Comparison of ENCODE assay signal across 24 cellular contexts in the genomic region with DNA sequence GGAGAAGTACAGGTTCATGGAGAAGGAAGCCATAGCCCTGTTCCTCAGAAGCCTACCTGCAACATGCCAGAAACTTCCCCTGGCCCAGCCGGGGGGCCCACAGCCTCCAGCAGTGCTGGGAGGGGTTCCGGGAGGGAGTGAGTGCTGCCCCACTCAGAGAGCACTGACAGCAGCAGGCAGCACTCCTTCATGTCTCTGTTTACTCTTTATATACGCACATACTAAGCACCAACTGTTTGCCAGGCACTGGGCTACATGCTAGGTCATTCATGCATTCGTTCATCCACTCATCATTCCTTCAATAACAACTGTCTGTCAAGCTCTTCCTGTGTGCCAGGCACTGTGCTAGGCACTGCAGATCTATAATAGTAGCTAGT.
DNase-seq lines count a peak whose midpoint lies in the region; ATAC-seq and TF ChIP-seq lines count a peak whose summit lies in the region.
"Had no signal": no experiment of that assay in that cellular context is flagged by ENCODE, and none has a peak within 500 bp of the region (broad histone marks: within the 10 kb centered on the region; RNA-seq: fewer than 3 reads in every experiment).

No MANE protein-coding gene starts in this region.

- H3K27me3 ChIP-seq in hepatocyte (no peaks in the 10 kb centered on the region), thyroid gland (no peaks in the 10 kb centered on the region)
- H3K27me3 ChIP-seq: BLaER1 treated with 17β-estradiol and CSF1 and Interleukin-3, amounts not matched to agents 10 nM and 100 nM; SJCRH30 had no signal

- H3K79me2 ChIP-seq in hepatocyte, result no peaks in the 10 kb centered on the region

- H3K27ac Mint-ChIP-seq in natural killer cell treated with Interleukin-12 subunit alpha and Interleukin-12 subunit beta and Interleukin-15 and Interleukin-18, amount 100 ng/mL, for 72 hours, result no peak overlapping the region
- H3K27ac Mint-ChIP-seq in natural killer cell (no peak overlapping the region), nephron (peak overlapping the region; percentile 82 to 95 (median 87))
- H3K27ac Mint-ChIP-seq: CD4-positive, alpha-beta T cell had no signal

- peak; percentile 51 for DNase-seq in natural killer cell treated with Interleukin-12 subunit alpha and Interleukin-12 subunit beta and Interleukin-15 and Interleukin-18, amount 100 ng/mL, for 72 hours (ENCODE audit: low spot score)
- DNase-seq in natural killer cell (no peak), hepatocyte (ENCODE audit: low spot score) (no peak), thyroid gland (no peak), HT-29 (ENCODE audit: low spot score) (no peak)
- DNase-seq in stimulated activated CD4-positive, alpha-beta T cell treated with anti-CD3 and anti-CD28 coated beads, Interleukin-12 subunit alpha, Interleukin-12 subunit beta, amount 100 ng/mL, for 4 hours, result no peak
- DNase-seq: AML-193; CD4-positive, alpha-beta T cell; COR-L47; GF-D8; KBM-7; MV-4-11; NCI-H1105; NCI-H1436 treated with DMSO at 0.1 percent for 48 hours; NCI-H1930; NCI-H446 treated with DMSO at 0.1 percent for 48 hours; NCI-H526; PC-9; SJCRH30 had no signal

- no peaks in the 10 kb centered on the region for H3K4me1 Mint-ChIP-seq in natural killer cell treated with Interleukin-12 subunit alpha and Interleukin-12 subunit beta and Interleukin-15 and Interleukin-18, amount 100 ng/mL, for 72 hours (ENCODE audit: low read depth in 2 of 2)
- H3K4me1 Mint-ChIP-seq in natural killer cell (no peaks in the 10 kb centered on the region), nephron (peaks cover 42% of the 10 kb centered on the region)

- no peaks in the 10 kb centered on the region for H3K9me2 ChIP-seq in hepatocyte (replicated peaks; ENCODE audit: insufficient read depth)

- H3K9me3 Mint-ChIP-seq in natural killer cell treated with Interleukin-12 subunit alpha and Interleukin-12 subunit beta and Interleukin-15 and Interleukin-18, amount 100 ng/mL, for 72 hours, result no peaks in the 10 kb centered on the region
- no peaks in the 10 kb centered on the region for H3K9me3 Mint-ChIP-seq in natural killer cell
- H3K9me3 Mint-ChIP-seq in nephron, result no peaks in the 10 kb centered on the region
- H3K9me3 Mint-ChIP-seq: CD4-positive, alpha-beta T cell had no signal

- no peaks in the 10 kb centered on the region for H4K20me1 ChIP-seq in hepatocyte (ENCODE audit: insufficient read depth, poor library complexity, severe bottlenecking)
- H4K20me1 ChIP-seq: BLaER1 treated with 17β-estradiol and CSF1 and Interleukin-3, amounts not matched to agents 10 nM and 100 nM had no signal

- WGBS in hepatocyte (ENCODE audit: low lambda C conversion rate, missing lambda C conversion rate), result 75% methylated on average over 4 of the region's 4 CpGs
- 53 to 74% methylated on average over 3 to 4 of the region's 4 CpGs for WGBS in thyroid gland, 2 donors

- intact Hi-C loops in natural killer cell (cut with micrococcal nuclease), result no loop called here
- intact Hi-C loops in thyroid gland (cut with DNase I), result no loop called here

- H3K4me2 ChIP-seq in hepatocyte, result peak overlapping the region; percentile 24
- H3K4me2 ChIP-seq: BLaER1 treated with 17β-estradiol and CSF1 and Interleukin-3, amounts not matched to agents 10 nM and 100 nM; PC-9 had no signal

- no peak for ATAC-seq in natural killer cell treated with Interleukin-12 subunit alpha and Interleukin-12 subunit beta and Interleukin-15 and Interleukin-18, amount 100 ng/mL, for 72 hours
- ATAC-seq in natural killer cell (no peak), GM19395 (IDR thresholded peaks at IDR 0.05; ENCODE audit: unreplicated experiment) (no peak)
- ATAC-seq: HCT116, SK-N-SH treated with all-trans-retinoic acid at 6 μM for 48 hours had no signal

- no peaks in the 10 kb centered on the region for H3K36me3 Mint-ChIP-seq in natural killer cell treated with Interleukin-12 subunit alpha and Interleukin-12 subunit beta and Interleukin-15 and Interleukin-18, amount 100 ng/mL, for 72 hours
- no peaks in the 10 kb centered on the region for H3K36me3 Mint-ChIP-seq in natural killer cell
- H3K36me3 Mint-ChIP-seq in nephron (ENCODE audit: low read depth), result no peaks in the 10 kb centered on the region

- H3K4me3 Mint-ChIP-seq in natural killer cell treated with Interleukin-12 subunit alpha and Interleukin-12 subunit beta and Interleukin-15 and Interleukin-18, amount 100 ng/mL, for 72 hours, result no peak overlapping the region
- H3K4me3 Mint-ChIP-seq in natural killer cell (no peak overlapping the region), nephron (no peak overlapping the region)
- H3K4me3 Mint-ChIP-seq: CD4-positive, alpha-beta T cell had no signal

- H3K27ac ChIP-seq in hepatocyte, result peak overlapping the region; percentile 64
- peak overlapping the region in 2 of 3 donors; percentile 4 to 10 for H3K27ac ChIP-seq in thyroid gland
- H3K27ac ChIP-seq: BLaER1 treated with 17β-estradiol and CSF1 and Interleukin-3, amounts not matched to agents 10 nM and 100 nM; PC-9; SJCRH30 had no signal

- H3K36me3 ChIP-seq in hepatocyte (replicated peaks; ENCODE audit: insufficient read depth, low read depth) (no peaks in the 10 kb centered on the region), thyroid gland (no peaks in the 10 kb centered on the region)
- H3K36me3 ChIP-seq: BLaER1 treated with 17β-estradiol and CSF1 and Interleukin-3, amounts not matched to agents 10 nM and 100 nM; SJCRH30 had no signal

- H3K9me3 ChIP-seq in hepatocyte (ENCODE audit: low read depth) (no peaks in the 10 kb centered on the region), thyroid gland (no peaks in the 10 kb centered on the region)
- H3K9me3 ChIP-seq: BLaER1 treated with 17β-estradiol and CSF1 and Interleukin-3, amounts not matched to agents 10 nM and 100 nM; SJCRH30 had no signal

- TF ChIP-seq POLR2A in thyroid gland (IDR thresholded peaks at IDR 0.05), result no peak

- no peak overlapping the region for H2AFZ ChIP-seq in hepatocyte
- H2AFZ ChIP-seq: PC-9 had no signal

- TF ChIP-seq CTCF in natural killer cell (IDR thresholded peaks at IDR 0.05), result no peak
- TF ChIP-seq CTCF in hepatocyte (IDR thresholded peaks at IDR 0.05; ENCODE audit: poor library complexity), result no peak
- TF ChIP-seq CTCF in nephron (IDR thresholded peaks at IDR 0.05; ENCODE audit: unreplicated experiment in 3 of 3), result no peak
- TF ChIP-seq CTCF in thyroid gland (IDR thresholded peaks at IDR 0.05), result no peak

- peaks cover 6 to 10% of the 10 kb centered on the region in 2 donors for H3K27me3 Mint-ChIP-seq in natural killer cell treated with Interleukin-12 subunit alpha and Interleukin-12 subunit beta and Interleukin-15 and Interleukin-18, amount 100 ng/mL, for 72 hours
- H3K27me3 Mint-ChIP-seq in natural killer cell (ENCODE audit: low read depth in 2 of 2), result peaks cover 7 to 12% of the 10 kb centered on the region in 2 donors
- peaks cover 29% of the 10 kb centered on the region for H3K27me3 Mint-ChIP-seq in nephron (ENCODE audit: low read depth)

- H3K4me3 ChIP-seq in hepatocyte, result no peak overlapping the region
- no peak overlapping the region for H3K4me3 ChIP-seq in thyroid gland (replicated peaks in 1 of 3)
- H3K4me3 ChIP-seq: BLaER1 treated with 17β-estradiol and CSF1 and Interleukin-3, amounts not matched to agents 10 nM and 100 nM; PC-9; SJCRH30 had no signal

- H3K4me1 ChIP-seq in hepatocyte (ENCODE audit: insufficient read depth) (peaks cover 38% of the 10 kb centered on the region), thyroid gland (peaks cover 11 to 30% of the 10 kb centered on the region in 2 donors)

Comparison
In these comparisons a context has a peak if more than half of its experiments do, and no peak if none do; other contexts are left out.
1. H3K27ac Mint-ChIP-seq: peak in nephron (3 of 3); none in natural killer cell treated with Interleukin-12 subunit alpha and Interleukin-12 subunit beta and Interleukin-15 and Interleukin-18, amount 100 ng/mL, for 72 hours (0 of 2) and natural killer cell (0 of 2).